ENCODE assay signal across 9 cellular contexts in the genomic region with DNA sequence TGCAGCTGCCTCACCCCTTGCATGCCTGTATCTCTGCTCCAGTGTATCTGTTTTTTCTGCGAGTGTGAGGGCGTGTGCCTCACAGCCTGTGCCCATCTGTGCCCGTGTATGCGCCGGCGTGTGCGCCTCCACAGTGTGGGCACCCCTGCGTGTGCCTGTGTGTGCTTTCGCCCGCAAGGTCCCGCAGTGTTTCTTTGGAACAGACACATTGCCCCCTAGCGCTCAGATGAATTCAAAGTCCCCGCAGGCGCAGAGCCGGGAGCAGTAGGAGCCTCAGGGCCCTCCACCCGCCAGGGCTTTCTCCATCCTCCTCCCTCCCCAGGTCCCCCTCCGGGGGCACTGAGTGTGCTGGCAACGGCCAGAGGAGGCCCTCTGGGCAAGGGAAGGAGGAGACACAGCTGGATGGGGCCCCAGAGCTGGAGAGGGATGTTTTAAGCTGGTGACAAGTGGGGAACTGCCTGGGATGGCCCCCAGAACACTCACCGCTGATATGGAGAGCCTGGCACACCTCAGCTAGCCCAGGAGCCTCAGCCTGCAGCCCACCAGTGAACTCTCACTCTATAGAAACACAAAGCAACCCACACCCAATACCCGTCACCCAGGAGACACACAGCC. TPM values are rescaled to one million over a fixed set of nuclear protein-coding genes. Genes with fewer than 3 reads are reported as not detected.
DNase-seq lines count a peak whose midpoint lies in the region; ATAC-seq, FAIRE-seq and TF ChIP-seq lines count a peak whose summit lies in the region.
"Had no signal": no experiment of that assay in that cellular context is flagged by ENCODE, and none has a peak within 500 bp of the region (broad histone marks: within the 10 kb centered on the region; RNA-seq: fewer than 3 reads in every experiment).

No MANE protein-coding gene starts in this region.

- intact Hi-C loops in spleen (cut with DNase I; ENCODE audit: low total_unique reads), result loop anchor here (5.0 to 10.0 kb wide), 2 partner anchors 400 to 1047 kb away; no protein-coding TSS in a partner anchor

- peak; percentile 81 for ATAC-seq in DND-41 (ENCODE audit: insufficient read depth, low read depth)
- no peak for ATAC-seq in GM18858 (IDR thresholded peaks at IDR 0.05; ENCODE audit: unreplicated experiment)
- ATAC-seq in HG03469 (IDR thresholded peaks at IDR 0.05; ENCODE audit: unreplicated experiment), result no peak

- H3F3A ChIP-seq in SU-DHL-6 (ENCODE audit: insufficient read depth), result no peaks in the 10 kb centered on the region

- peaks cover 19% of the 10 kb centered on the region for H3K4me1 Mint-ChIP-seq in astrocyte (ENCODE audit: low read depth, unreplicated experiment)

- H4K20me1 ChIP-seq in DND-41 (ENCODE audit: insufficient read depth, low read length), result peaks cover 9% of the 10 kb centered on the region
- no peaks in the 10 kb centered on the region for H4K20me1 ChIP-seq in KMS-11 (ENCODE audit: insufficient read depth)
- no peaks in the 10 kb centered on the region for H4K20me1 ChIP-seq in SU-DHL-6 (ENCODE audit: low read depth, low read length)
- peaks cover 4% of the 10 kb centered on the region for H4K20me1 ChIP-seq in astrocyte (ENCODE audit: insufficient read depth, low read length)

- H3K9me3 ChIP-seq in DND-41 (ENCODE audit: insufficient read depth, low read length, severe bottlenecking) (no peaks in the 10 kb centered on the region), SU-DHL-6 (ENCODE audit: insufficient read depth, low read length) (no peaks in the 10 kb centered on the region), astrocyte (ENCODE audit: insufficient read depth, low read depth, low read length) (no peaks in the 10 kb centered on the region), iPS-15b (ENCODE audit: control insufficient read depth, insufficient read depth, low read length) (no peaks in the 10 kb centered on the region), spleen (no peaks in the 10 kb centered on the region)

- H3K4me2 ChIP-seq in DND-41 (ENCODE audit: insufficient read depth, low read length) (no peak overlapping the region), KMS-11 (no peak overlapping the region), SU-DHL-6 (ENCODE audit: low read depth, low read length, poor library complexity, severe bottlenecking) (no peak overlapping the region), astrocyte (ENCODE audit: low read length) (peak overlapping the region; percentile 55)

- TF ChIP-seq CTCF in DND-41 (IDR thresholded peaks at IDR 0.05; ENCODE audit: borderline replicate concordance, extremely low read depth, low read length, poor library complexity, severe bottlenecking) (peak; percentile 75), KMS-11 (conservative IDR thresholded peaks at IDR 0.05; ENCODE audit: low read depth, low read length) (peak; percentile 52), SU-DHL-6 (IDR thresholded peaks at IDR 0.05; ENCODE audit: insufficient read depth, low read length, poor library complexity, severe bottlenecking) (peak; percentile 48), astrocyte (IDR thresholded peaks at IDR 0.05; ENCODE audit: insufficient read depth, low read depth, low read length) (peak; percentile 41), spleen (IDR thresholded peaks at IDR 0.05 in 8 of 11, conservative IDR thresholded peaks at IDR 0.05 in 3 of 11) (peak; percentile 16 to 78 (median 61))

- no peak for TF ChIP-seq POLR2A in spleen (IDR thresholded peaks at IDR 0.05)

- peaks cover 2% of the 10 kb centered on the region for H3K36me3 Mint-ChIP-seq in astrocyte (ENCODE audit: low read depth, unreplicated experiment)

- FAIRE-seq in astrocyte (lab: Jason Lieb, UNC), result no peak

- H3K4me1 ChIP-seq in DND-41 (ENCODE audit: insufficient read depth, low read length) (no peaks in the 10 kb centered on the region), KMS-11 (ENCODE audit: low read depth, poor library complexity, severe bottlenecking) (no peaks in the 10 kb centered on the region), astrocyte (ENCODE audit: insufficient read depth, low read length) (peaks cover 18% of the 10 kb centered on the region), iPS-15b (ENCODE audit: control insufficient read depth, insufficient read depth, low read length) (peaks cover 12% of the 10 kb centered on the region), spleen (peaks cover 10 to 44% (median 27%) of the 10 kb centered on the region in 6 donors)

- H3K27ac ChIP-seq in DND-41 (ENCODE audit: low read length) (no peak overlapping the region), KMS-11 (no peak overlapping the region), SU-DHL-6 (ENCODE audit: low read depth, low read length) (no peak overlapping the region), astrocyte (ENCODE audit: low read depth, low read length) (no peak overlapping the region), spleen (no peak overlapping the region)

- peak; percentile 44 for DNase-seq in DND-41
- no peak for DNase-seq in astrocyte (ENCODE audit: low read depth)
- no peak for DNase-seq in spleen

- H3K9me2 ChIP-seq in SU-DHL-6 (replicated peaks; ENCODE audit: insufficient read depth, low read length), result no peaks in the 10 kb centered on the region

- H3K27me3 ChIP-seq in DND-41 (ENCODE audit: insufficient read depth, low read length, poor library complexity) (peaks cover 20% of the 10 kb centered on the region), KMS-11 (ENCODE audit: insufficient read depth, low read depth) (no peaks in the 10 kb centered on the region; the same call in 1 of the 2 replicates), SU-DHL-6 (ENCODE audit: low read length) (no peaks in the 10 kb centered on the region), astrocyte (ENCODE audit: insufficient read depth, low read length) (no peaks in the 10 kb centered on the region), iPS-15b (ENCODE audit: control insufficient read depth, insufficient read depth, low read length) (peaks cover 43% of the 10 kb centered on the region), spleen (replicated peaks in 1 of 7) (peaks cover 0 to 64% (median 19%) of the 10 kb centered on the region in 7 donors)

- H3K27me3 Mint-ChIP-seq in astrocyte (ENCODE audit: low read depth, unreplicated experiment), result peaks cover 17% of the 10 kb centered on the region

- no peaks in the 10 kb centered on the region for H3K36me3 ChIP-seq in DND-41 (ENCODE audit: insufficient read depth, low read length)
- H3K36me3 ChIP-seq in KMS-11 (ENCODE audit: insufficient read depth), result no peaks in the 10 kb centered on the region
- no peaks in the 10 kb centered on the region for H3K36me3 ChIP-seq in SU-DHL-6 (ENCODE audit: low read length)
- H3K36me3 ChIP-seq in astrocyte (ENCODE audit: insufficient read depth, low read length), result no peaks in the 10 kb centered on the region
- H3K36me3 ChIP-seq in iPS-15b (ENCODE audit: control insufficient read depth, insufficient read depth, low read length), result no peaks in the 10 kb centered on the region
- no peaks in the 10 kb centered on the region for H3K36me3 ChIP-seq in spleen

- H2AFZ ChIP-seq in DND-41 (ENCODE audit: low read depth, low read length), result no peak overlapping the region
- no peak overlapping the region for H2AFZ ChIP-seq in KMS-11 (ENCODE audit: low read depth)
- no peak overlapping the region for H2AFZ ChIP-seq in SU-DHL-6 (ENCODE audit: low read depth, low read length, severe bottlenecking)
- H2AFZ ChIP-seq in astrocyte (ENCODE audit: low read depth, low read length), result peak overlapping the region; percentile 55

- H3K9me3 Mint-ChIP-seq in astrocyte (ENCODE audit: unreplicated experiment), result no peaks in the 10 kb centered on the region
- H3K9me3 Mint-ChIP-seq: dendritic cell treated with granulocyte-macrophage colony-stimulating factor and Interleukin-4, amounts not matched to agents 40 ng/mL and 50 ng/mL, for 4 days had no signal

- no peak overlapping the region for H3K4me3 Mint-ChIP-seq in astrocyte (ENCODE audit: unreplicated experiment)
- H3K4me3 Mint-ChIP-seq: dendritic cell treated with granulocyte-macrophage colony-stimulating factor and Interleukin-4, amounts not matched to agents 40 ng/mL and 50 ng/mL, for 4 days had no signal

- WGBS in spleen, 5 donors, result 9 to 11% (median 10%) methylated on average over 18 to 20 of the region's 20 CpGs

- no peak overlapping the region for H3K9ac ChIP-seq in DND-41 (ENCODE audit: low read depth, low read length)
- no peak overlapping the region for H3K9ac ChIP-seq in KMS-11
- H3K9ac ChIP-seq in SU-DHL-6 (ENCODE audit: low read length), result no peak overlapping the region
- no peak overlapping the region for H3K9ac ChIP-seq in astrocyte (ENCODE audit: low read length)
- no peak overlapping the region for H3K9ac ChIP-seq in iPS-15b (ENCODE audit: low read depth, low read length)

- H3K27ac Mint-ChIP-seq in astrocyte (ENCODE audit: unreplicated experiment), result peak overlapping the region; percentile 60
- H3K27ac Mint-ChIP-seq: dendritic cell treated with granulocyte-macrophage colony-stimulating factor and Interleukin-4, amounts not matched to agents 40 ng/mL and 50 ng/mL, for 4 days had no signal

- H3K4me3 ChIP-seq in DND-41 (ENCODE audit: low read depth in 1 of 2, low read length in 2 of 2) (no peak overlapping the region), KMS-11 (IDR thresholded peaks at IDR 0.05; ENCODE audit: insufficient read depth, low read depth, low read length) (no peak overlapping the region), SU-DHL-6 (ENCODE audit: insufficient read depth, low read length, poor library complexity, severe bottlenecking) (no peak overlapping the region), astrocyte (ENCODE audit: insufficient read depth, low read depth, low read length) (no peak overlapping the region), iPS-15b (ENCODE audit: low read depth, low read length) (peak overlapping the region; percentile 37), spleen (no peak overlapping the region)

- H3K79me2 ChIP-seq in DND-41 (ENCODE audit: insufficient read depth, low read length) (no peaks in the 10 kb centered on the region), KMS-11 (ENCODE audit: insufficient read depth, low read depth) (no peaks in the 10 kb centered on the region), SU-DHL-6 (ENCODE audit: insufficient read depth, low read length) (no peaks in the 10 kb centered on the region), astrocyte (ENCODE audit: insufficient read depth, low read length) (peaks cover 27% of the 10 kb centered on the region)

RNA-seq across cellular contexts. Expression of a gene that starts 3.2 kb away (rescaled TPM):
- total RNA-seq in astrocyte, result 98.6 and 110 TPM in 2 replicates
- total RNA-seq in spleen, result 1 to 10 TPM in 1 of 7 donors, under 1 TPM in 6; 0.54 to 1.5 (median 0.76) TPM
- polyA plus RNA-seq in spleen, result under 1 TPM; 0.15 to 0.51 (median 0.33) TPM

Comparison
In these comparisons a context has a peak if more than half of its experiments do, and no peak if none do; other contexts are left out.
1. RNA of a gene that starts 3.2 kb away (total RNA-seq): 98.6 to 110 TPM in astrocyte; 0.54 to 1.5 TPM in spleen; every median in the first group is over 10 times any median in the second.
2. Peak in every context shown above with its lines, with median percentiles within 50 percentile points of each other: CTCF ChIP-seq.